Comparison of ENCODE assay signal across 7 cellular contexts in genomic region chr17:39121919-39122318, GRCh38. TPM values are rescaled to one million over a fixed set of nuclear protein-coding genes. Genes with fewer than 3 reads are reported as not detected.
"Had no signal": no experiment of that assay in that cellular context is flagged by ENCODE, and none has a peak within 500 bp of the region (broad histone marks: within the 10 kb centered on the region; RNA-seq: fewer than 3 reads in every experiment).

No MANE protein-coding gene starts in this region.

RNA-seq across cellular contexts. Expression of gene PLXDC1, which starts 29.5 kb away (rescaled TPM):
- total RNA-seq: GM23248 had no signal

RNA-seq across cellular contexts. Expression of gene ARL5C, which starts 44.0 kb away (rescaled TPM):
- total RNA-seq: GM23248, GM23338, H1, H4, H7, H9, HFFc6 had no signal
- polyA plus RNA-seq: GM23248, GM23338, H1 had no signal
